ENCODE assay signal across 25 cellular contexts in the genomic region with DNA sequence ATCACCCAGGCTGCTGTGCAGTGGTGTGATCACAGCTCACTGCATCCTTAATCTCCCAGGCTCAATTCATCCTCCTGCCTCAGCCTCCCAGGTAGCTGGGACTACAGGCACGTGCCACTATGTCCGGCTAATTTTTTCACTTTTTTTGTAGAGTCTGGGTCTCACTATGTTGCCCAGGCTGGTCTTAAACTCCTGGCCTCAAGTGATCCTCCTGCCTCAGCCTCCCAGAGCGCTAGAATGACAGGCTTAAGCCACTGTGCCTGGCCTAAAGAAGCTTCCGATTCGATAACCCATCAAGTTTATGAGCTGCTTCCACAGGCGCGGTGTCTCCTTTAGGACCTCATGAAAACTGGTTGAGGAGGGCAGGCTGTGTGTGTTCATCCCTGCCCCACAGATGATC. TPM values are rescaled to one million over a fixed set of nuclear protein-coding genes. Genes with fewer than 3 reads are reported as not detected.
A peak's percentile ranks its signal among the peaks of the same experiment; 100 is the strongest.
DNase-seq lines count a peak whose midpoint lies in the region; ATAC-seq, FAIRE-seq and TF ChIP-seq lines count a peak whose summit lies in the region.
"Had no signal": no experiment of that assay in that cellular context is flagged by ENCODE, and none has a peak within 500 bp of the region (broad histone marks: within the 10 kb centered on the region; RNA-seq: fewer than 3 reads in every experiment).

No MANE protein-coding gene starts in this region.

- intact Hi-C loops in spleen (cut with DNase I; ENCODE audit: low total_unique reads): no loop called here

- TF ChIP-seq POLR2A in GM12891 (IDR thresholded peaks at IDR 0.05; ENCODE audit: low read depth, low read length) (no peak), spleen (IDR thresholded peaks at IDR 0.05) (no peak)

- H3K4me3 ChIP-seq in spleen (no peak overlapping the region), WERI-Rb-1 (ENCODE audit: low read depth, low read length) (no peak overlapping the region)
- H3K4me3 ChIP-seq: GM12878 had no signal

- H3K4me1 ChIP-seq in spleen: peaks cover 0 to 12% (median 0%) of the 10 kb centered on the region in 6 donors

- 90 to 95% (median 92%) methylated on average over 7 of the region's 7 CpGs for WGBS in spleen, 5 donors

- H3K27me3 Mint-ChIP-seq in chondrocyte (ENCODE audit: low read depth): no peaks in the 10 kb centered on the region
- peaks cover 4% of the 10 kb centered on the region for H3K27me3 Mint-ChIP-seq in nephron (ENCODE audit: low read depth)
- peaks cover 0 to 7% (median 0%) of the 10 kb centered on the region in 3 donors for H3K27me3 Mint-ChIP-seq in immature natural killer cell (ENCODE audit: low read depth in 3 of 3)
- H3K27me3 Mint-ChIP-seq: B cell had no signal

- H3K9me3 Mint-ChIP-seq in chondrocyte (ENCODE audit: low read depth) (no peaks in the 10 kb centered on the region), nephron (no peaks in the 10 kb centered on the region), immature natural killer cell (no peaks in the 10 kb centered on the region)
- H3K9me3 Mint-ChIP-seq: CD4-positive, CD25-positive, alpha-beta regulatory T cell; IgD-negative memory B cell had no signal

- H3K4me3 Mint-ChIP-seq in chondrocyte (ENCODE audit: unreplicated experiment) (no peak overlapping the region), nephron (no peak overlapping the region), immature natural killer cell (no peak overlapping the region)
- H3K4me3 Mint-ChIP-seq: B cell; CD4-positive, CD25-positive, alpha-beta regulatory T cell; CD8-positive, alpha-beta memory T cell; IgD-negative memory B cell had no signal

- no peak overlapping the region for H3K27ac ChIP-seq in spleen
- no peak overlapping the region for H3K27ac ChIP-seq in WERI-Rb-1

- peak; percentile 9 for FAIRE-seq in GM12891 (lab: Jason Lieb, UNC)
- FAIRE-seq: GM12878, HTR-8/SVneo had no signal

- H3K36me3 ChIP-seq in spleen: no peaks in the 10 kb centered on the region
- peaks cover 54% of the 10 kb centered on the region for H3K36me3 ChIP-seq in WERI-Rb-1

- H3K27me3 ChIP-seq in spleen (replicated peaks in 1 of 7): no peaks in the 10 kb centered on the region
- no peaks in the 10 kb centered on the region for H3K27me3 ChIP-seq in WERI-Rb-1 (ENCODE audit: insufficient read depth, low read depth, severe bottlenecking)

- ATAC-seq in GM21423 (IDR thresholded peaks at IDR 0.05; ENCODE audit: unreplicated experiment) (no peak), HG03342 (IDR thresholded peaks at IDR 0.05; ENCODE audit: unreplicated experiment) (no peak)
- ATAC-seq: GM12878, HCT116 had no signal

- H3K36me3 Mint-ChIP-seq in chondrocyte (ENCODE audit: low read depth) (peaks cover 12% of the 10 kb centered on the region), nephron (ENCODE audit: low read depth) (peaks cover 11% of the 10 kb centered on the region), immature natural killer cell (no peaks in the 10 kb centered on the region)
- H3K36me3 Mint-ChIP-seq: CD4-positive, CD25-positive, alpha-beta regulatory T cell; CD8-positive, alpha-beta memory T cell; IgD-negative memory B cell had no signal

- H3K4me1 Mint-ChIP-seq in chondrocyte (ENCODE audit: low read depth): peaks cover 84% of the 10 kb centered on the region
- peaks cover 72% of the 10 kb centered on the region for H3K4me1 Mint-ChIP-seq in nephron
- H3K4me1 Mint-ChIP-seq in immature natural killer cell: no peaks in the 10 kb centered on the region
- H3K4me1 Mint-ChIP-seq: B cell; CD4-positive, CD25-positive, alpha-beta regulatory T cell; CD8-positive, alpha-beta memory T cell; IgD-negative memory B cell had no signal

- TF ChIP-seq CTCF in chondrocyte (IDR thresholded peaks at IDR 0.05) (no peak), nephron (IDR thresholded peaks at IDR 0.05; ENCODE audit: unreplicated experiment in 3 of 3) (no peak), spleen (IDR thresholded peaks at IDR 0.05 in 8 of 11, conservative IDR thresholded peaks at IDR 0.05 in 3 of 11) (no peak), WERI-Rb-1 (IDR thresholded peaks at IDR 0.05; ENCODE audit: low read depth, low read length) (no peak)

- H3K9me3 ChIP-seq in spleen (no peaks in the 10 kb centered on the region), WERI-Rb-1 (ENCODE audit: severe bottlenecking) (no peaks in the 10 kb centered on the region)

- peak overlapping the region; percentile 32 for H3K27ac Mint-ChIP-seq in chondrocyte (ENCODE audit: unreplicated experiment)
- H3K27ac Mint-ChIP-seq in nephron: peak overlapping the region in 2 of 3 experiments; percentile 35 to 97
- H3K27ac Mint-ChIP-seq in immature natural killer cell: no peak overlapping the region
- H3K27ac Mint-ChIP-seq: B cell; CD4-positive, CD25-positive, alpha-beta regulatory T cell; CD8-positive, alpha-beta memory T cell had no signal

- DNase-seq in GM12891 (ENCODE audit: insufficient read length, low spot score) (no peak), chondrocyte (ENCODE audit: low spot score) (peak; percentile 20), spleen (peak; percentile 36), WERI-Rb-1 (no peak), immature natural killer cell (no peak)
- DNase-seq: 8988T; C1 segment of cervical spinal cord; CD4-positive, CD25-positive, alpha-beta regulatory T cell; CD8-positive, alpha-beta memory T cell; COR-L47; DMS 273 treated with DMSO at 0.1 percent for 48 hours; DMS53; DND-41; EL; GOT3; H7; KBM-7 had no signal

TF ChIP-seq in GM12891, 5 proteins besides CTCF, POLR2A, EP300 and RAD21:
- TF ChIP-seq TAF1 (IDR thresholded peaks at IDR 0.05; ENCODE audit: low read depth, low read length) (no peak), POLR2AphosphoS5 (IDR thresholded peaks at IDR 0.05; ENCODE audit: low read depth, low read length) (no peak), PAX5 (IDR thresholded peaks at IDR 0.05; ENCODE audit: insufficient read depth, low read length, severe bottlenecking) (no peak), POU2F2 (IDR thresholded peaks at IDR 0.05; ENCODE audit: low read depth, low read length) (no peak), SPI1 (IDR thresholded peaks at IDR 0.05; ENCODE audit: low read depth, low read length) (no peak)

RNA-seq across cellular contexts. Expression of a gene that starts 16.2 kb away (rescaled TPM):
- 0.09 TPM for polyA plus RNA-seq in GM12891 (2012; ENCODE audit: low read depth, missing spikeins)
- total RNA-seq in chondrocyte (45.9 to 52.9 TPM (median 48.5 TPM) in 3 replicates), spleen (10 to 100 TPM in 4 of 7 donors, 1 to 10 TPM in 3; 2.3 to 23.4 (median 10.4) TPM)
- polyA plus RNA-seq in spleen (1 to 10 TPM; 2.1 to 8.1 (median 3.0) TPM), immature natural killer cell (not detected)
- polyA plus RNA-seq: CD4-positive, CD25-positive, alpha-beta regulatory T cell; CD8-positive, alpha-beta memory T cell; GM12878; IgD-negative memory B cell had no signal

Comparison
In these comparisons a context has a peak if more than half of its experiments do, and no peak if none do; other contexts are left out.
1. DNase-seq: peak in chondrocyte (single experiment) and spleen (single experiment); none in GM12891 (single experiment), WERI-Rb-1 (single experiment) and immature natural killer cell (0 of 3).
2. H3K27ac Mint-ChIP-seq: peak in chondrocyte (single experiment) and nephron (2 of 3); none in immature natural killer cell (0 of 6).